In genomic region chr1:186375929-186376330, GRCh38 we compare ENCODE assay signal across 8 cellular contexts. TPM values are rescaled to one million over a fixed set of nuclear protein-coding genes. Genes with fewer than 3 reads are reported as not detected.
A peak's percentile ranks its signal among the peaks of the same experiment; 100 is the strongest.
DNase-seq lines count a peak whose midpoint lies in the region; ATAC-seq and TF ChIP-seq lines count a peak whose summit lies in the region.

No MANE protein-coding gene starts in this region.

- TF ChIP-seq CTCF in ascending aorta (IDR thresholded peaks at IDR 0.05) (no peak), left lung (IDR thresholded peaks at IDR 0.05) (no peak), tibial artery (IDR thresholded peaks at IDR 0.05) (no peak)

- H3K4me1 ChIP-seq in ascending aorta (peaks cover 6 to 16% of the 10 kb centered on the region in 2 donors), left lung (peaks cover 7 to 53% of the 10 kb centered on the region in 2 donors), tibial artery (peaks cover 0 to 49% (median 14%) of the 10 kb centered on the region in 4 donors)

- H3K36me3 ChIP-seq in ascending aorta (peaks cover 9 to 15% of the 10 kb centered on the region in 2 donors), left lung (peaks cover 0 to 28% of the 10 kb centered on the region in 2 donors), tibial artery (peaks cover 12 to 17% (median 16%) of the 10 kb centered on the region in 3 donors)

- H3K27me3 ChIP-seq in ascending aorta (no peaks in the 10 kb centered on the region), left lung (no peaks in the 10 kb centered on the region), tibial artery (no peaks in the 10 kb centered on the region)

- H3K9me3 ChIP-seq in ascending aorta (no peaks in the 10 kb centered on the region), left lung (no peaks in the 10 kb centered on the region), tibial artery (no peaks in the 10 kb centered on the region)

- DNase-seq in Right ventricle myocardium superior (no peak), left ventricle myocardium superior (no peak), ascending aorta (ENCODE audit: low spot score in 2 of 2) (no peak), left lung (no peak), tibial artery (no peak)

- H3K4me3 ChIP-seq in ascending aorta (peak overlapping the region; percentile 74 to 94), left lung (peak overlapping the region; percentile 81 to 93), tibial artery (peak overlapping the region; percentile 82 to 86)

- ATAC-seq in Right ventricle myocardium superior (ENCODE audit: poor library complexity), result peak; percentile 2
- ATAC-seq in left ventricle myocardium superior, result no peak
- peak; percentile 31 for ATAC-seq in left lung
- no peak for ATAC-seq in GM18517 (IDR thresholded peaks at IDR 0.05; ENCODE audit: unreplicated experiment)
- no peak for ATAC-seq in HG03045 (IDR thresholded peaks at IDR 0.05; ENCODE audit: unreplicated experiment)
- ATAC-seq in GM21529 (IDR thresholded peaks at IDR 0.05; ENCODE audit: unreplicated experiment), result no peak

- H3K27ac ChIP-seq in ascending aorta, result peak overlapping the region; percentile 98 to 99
- H3K27ac ChIP-seq in left lung, result peak overlapping the region; percentile 96 to 97
- peak overlapping the region; percentile 93 to 95 for H3K27ac ChIP-seq in tibial artery

- intact Hi-C loops in Right ventricle myocardium superior (cut with DNase I) (no loop called here), left ventricle myocardium superior (cut with micrococcal nuclease) (no loop called here), ascending aorta (cut with DNase I) (loop anchor here (1.0 to 5.0 kb wide), 3 partner anchors 1059 to 1404 kb away; partner anchors contain the start of genes IVNS1ABP, NIBAN1 and SWT1), left lung (cut with DNase I) (no loop called here), tibial artery (cut with DNase I; ENCODE audit: low total_unique reads) (no loop called here)

RNA-seq across cellular contexts. Expression of gene ODR4, which starts 0.3 kb away (rescaled TPM):
- total RNA-seq in Right ventricle myocardium superior (10.2 TPM), left ventricle myocardium superior (9.2 TPM), ascending aorta (5.5 TPM), left lung (10 to 100 TPM; 22.5 to 22.7 TPM)

RNA-seq across cellular contexts. Expression of gene TPR, which starts 0.9 kb away (rescaled TPM):
- total RNA-seq in Right ventricle myocardium superior (41.4 TPM), left ventricle myocardium superior (46.4 TPM), ascending aorta (35.7 TPM), left lung (10 to 100 TPM; 77.7 to 84.8 TPM)

Comparison
In these comparisons a context has a peak if more than half of its experiments do, and no peak if none do; other contexts are left out.
1. ATAC-seq: peak in Right ventricle myocardium superior (single experiment) and left lung (single experiment); none in left ventricle myocardium superior (single experiment), GM18517 (single experiment), HG03045 (single experiment) and GM21529 (single experiment).
2. Peak in every context shown above with its lines, with median percentiles within 50 percentile points of each other: H3K27ac ChIP-seq and H3K4me3 ChIP-seq.